ENCODE assay signal across 1 cellular context in the genomic region with DNA sequence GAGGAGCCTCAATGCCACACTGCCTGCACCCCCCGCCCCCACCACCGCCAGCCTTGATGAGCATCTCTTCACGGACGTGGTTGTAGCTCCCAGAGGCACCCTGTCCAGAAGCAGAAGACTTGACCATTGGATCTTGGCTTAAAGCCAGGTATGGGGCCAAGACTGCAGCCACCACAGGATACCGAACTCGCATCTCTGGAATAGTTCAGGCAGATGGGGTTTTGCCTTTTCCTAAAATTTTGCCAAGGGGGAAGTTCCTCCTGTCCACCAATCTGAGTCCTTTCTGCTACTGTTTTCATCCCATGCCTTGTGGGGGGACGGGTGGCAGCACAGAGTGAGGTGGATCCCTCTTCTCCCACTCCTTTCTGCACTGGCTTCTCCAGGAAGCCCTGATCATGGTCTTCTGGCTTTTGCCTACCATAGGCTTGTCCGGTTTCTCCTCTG.
TF ChIP-seq lines count a peak whose summit lies in the region.

No MANE protein-coding gene starts in this region.

TF ChIP-seq in GM23338, 12 proteins besides CTCF, POLR2A, EP300 and RAD21 (continued from another document):
- TF ChIP-seq, protein P1, sequence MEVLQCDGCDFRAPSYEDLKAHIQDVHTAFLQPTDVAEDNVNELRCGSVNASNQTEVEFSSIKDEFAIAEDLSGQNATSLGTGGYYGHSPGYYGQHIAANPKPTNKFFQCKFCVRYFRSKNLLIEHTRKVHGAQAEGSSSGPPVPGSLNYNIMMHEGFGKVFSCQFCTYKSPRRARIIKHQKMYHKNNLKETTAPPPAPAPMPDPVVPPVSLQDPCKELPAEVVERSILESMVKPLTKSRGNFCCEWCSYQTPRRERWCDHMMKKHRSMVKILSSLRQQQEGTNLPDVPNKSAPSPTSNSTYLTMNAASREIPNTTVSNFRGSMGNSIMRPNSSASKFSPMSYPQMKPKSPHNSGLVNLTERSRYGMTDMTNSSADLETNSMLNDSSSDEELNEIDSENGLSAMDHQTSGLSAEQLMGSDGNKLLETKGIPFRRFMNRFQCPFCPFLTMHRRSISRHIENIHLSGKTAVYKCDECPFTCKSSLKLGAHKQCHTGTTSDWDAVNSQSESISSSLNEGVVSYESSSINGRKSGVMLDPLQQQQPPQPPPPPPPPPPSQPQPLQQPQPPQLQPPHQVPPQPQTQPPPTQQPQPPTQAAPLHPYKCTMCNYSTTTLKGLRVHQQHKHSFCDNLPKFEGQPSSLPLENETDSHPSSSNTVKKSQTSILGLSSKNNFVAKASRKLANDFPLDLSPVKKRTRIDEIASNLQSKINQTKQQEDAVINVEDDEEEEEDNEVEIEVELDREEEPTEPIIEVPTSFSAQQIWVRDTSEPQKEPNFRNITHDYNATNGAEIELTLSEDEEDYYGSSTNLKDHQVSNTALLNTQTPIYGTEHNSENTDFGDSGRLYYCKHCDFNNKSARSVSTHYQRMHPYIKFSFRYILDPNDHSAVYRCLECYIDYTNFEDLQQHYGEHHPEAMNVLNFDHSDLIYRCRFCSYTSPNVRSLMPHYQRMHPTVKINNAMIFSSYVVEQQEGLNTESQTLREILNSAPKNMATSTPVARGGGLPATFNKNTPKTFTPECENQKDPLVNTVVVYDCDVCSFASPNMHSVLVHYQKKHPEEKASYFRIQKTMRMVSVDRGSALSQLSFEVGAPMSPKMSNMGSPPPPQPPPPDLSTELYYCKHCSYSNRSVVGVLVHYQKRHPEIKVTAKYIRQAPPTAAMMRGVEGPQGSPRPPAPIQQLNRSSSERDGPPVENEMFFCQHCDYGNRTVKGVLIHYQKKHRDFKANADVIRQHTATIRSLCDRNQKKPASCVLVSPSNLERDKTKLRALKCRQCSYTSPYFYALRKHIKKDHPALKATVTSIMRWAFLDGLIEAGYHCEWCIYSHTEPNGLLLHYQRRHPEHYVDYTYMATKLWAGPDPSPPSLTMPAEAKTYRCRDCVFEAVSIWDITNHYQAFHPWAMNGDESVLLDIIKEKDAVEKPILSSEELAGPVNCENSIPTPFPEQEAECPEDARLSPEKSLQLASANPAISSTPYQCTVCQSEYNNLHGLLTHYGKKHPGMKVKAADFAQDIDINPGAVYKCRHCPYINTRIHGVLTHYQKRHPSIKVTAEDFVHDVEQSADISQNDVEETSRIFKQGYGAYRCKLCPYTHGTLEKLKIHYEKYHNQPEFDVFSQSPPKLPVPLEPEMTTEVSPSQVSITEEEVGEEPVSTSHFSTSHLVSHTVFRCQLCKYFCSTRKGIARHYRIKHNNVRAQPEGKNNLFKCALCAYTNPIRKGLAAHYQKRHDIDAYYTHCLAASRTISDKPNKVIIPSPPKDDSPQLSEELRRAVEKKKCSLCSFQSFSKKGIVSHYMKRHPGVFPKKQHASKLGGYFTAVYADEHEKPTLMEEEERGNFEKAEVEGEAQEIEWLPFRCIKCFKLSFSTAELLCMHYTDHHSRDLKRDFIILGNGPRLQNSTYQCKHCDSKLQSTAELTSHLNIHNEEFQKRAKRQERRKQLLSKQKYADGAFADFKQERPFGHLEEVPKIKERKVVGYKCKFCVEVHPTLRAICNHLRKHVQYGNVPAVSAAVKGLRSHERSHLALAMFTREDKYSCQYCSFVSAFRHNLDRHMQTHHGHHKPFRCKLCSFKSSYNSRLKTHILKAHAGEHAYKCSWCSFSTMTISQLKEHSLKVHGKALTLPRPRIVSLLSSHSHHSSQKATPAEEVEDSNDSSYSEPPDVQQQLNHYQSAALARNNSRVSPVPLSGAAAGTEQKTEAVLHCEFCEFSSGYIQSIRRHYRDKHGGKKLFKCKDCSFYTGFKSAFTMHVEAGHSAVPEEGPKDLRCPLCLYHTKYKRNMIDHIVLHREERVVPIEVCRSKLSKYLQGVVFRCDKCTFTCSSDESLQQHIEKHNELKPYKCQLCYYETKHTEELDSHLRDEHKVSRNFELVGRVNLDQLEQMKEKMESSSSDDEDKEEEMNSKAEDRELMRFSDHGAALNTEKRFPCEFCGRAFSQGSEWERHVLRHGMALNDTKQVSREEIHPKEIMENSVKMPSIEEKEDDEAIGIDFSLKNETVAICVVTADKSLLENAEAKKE (CRISPR knock-in tag; IDR thresholded peaks at IDR 0.05), result no peak
- no peak for TF ChIP-seq EZH2phosphoT487 (IDR thresholded peaks at IDR 0.05; ENCODE audit: unreplicated experiment)
- TF ChIP-seq EZH2 (IDR thresholded peaks at IDR 0.05; ENCODE audit: low read depth, unreplicated experiment), result no peak
